9 cellular contexts compared by ENCODE assay signal in the genomic region with DNA sequence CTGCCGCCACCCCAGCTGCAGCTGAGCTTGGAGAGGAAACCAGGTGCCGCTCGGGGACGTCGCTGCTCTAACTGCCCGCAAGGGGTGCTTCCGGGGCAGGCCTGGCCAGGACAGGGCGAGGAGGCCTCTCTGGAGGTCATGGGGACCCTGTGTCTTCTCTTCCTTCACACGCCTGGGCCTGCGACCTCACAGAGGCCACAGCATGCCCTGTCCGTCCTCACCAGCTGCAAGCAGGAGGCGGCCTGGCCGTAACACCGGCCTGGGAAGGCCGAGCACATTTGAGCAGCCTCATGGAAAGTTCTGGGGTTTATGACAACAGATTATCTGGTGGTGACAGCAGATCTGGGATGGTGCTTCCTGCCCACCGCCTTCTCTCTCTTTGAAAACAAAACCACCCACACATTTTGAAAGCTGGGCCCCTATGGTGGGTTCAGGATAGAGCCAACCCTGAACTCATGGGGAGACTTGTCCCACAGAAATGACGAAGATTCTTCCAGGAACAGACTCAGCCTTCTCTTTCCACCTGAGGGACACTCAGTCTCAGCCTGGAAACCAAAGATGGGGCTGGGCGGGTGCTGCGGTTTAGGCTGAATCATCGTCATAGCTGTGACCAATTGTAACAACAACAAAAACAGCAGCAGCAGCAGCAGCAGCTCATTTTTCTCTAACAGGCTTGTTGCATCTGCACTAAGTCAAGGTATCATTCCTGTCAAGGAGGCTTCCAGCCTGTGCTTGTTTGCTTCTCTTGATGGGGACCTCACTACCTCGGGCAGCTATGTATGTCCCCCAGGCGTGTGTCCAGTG.
DNase-seq lines count a peak whose midpoint lies in the region; ATAC-seq and TF ChIP-seq lines count a peak whose summit lies in the region.
"Had no signal": no experiment of that assay in that cellular context is flagged by ENCODE, and none has a peak within 500 bp of the region (broad histone marks: within the 10 kb centered on the region; RNA-seq: fewer than 3 reads in every experiment).

No MANE protein-coding gene starts in this region.

- H3K4me1 Mint-ChIP-seq in stimulated activated effector memory CD8-positive, alpha-beta T cell treated with anti-CD3 and anti-CD28 coated beads, Interleukin-12 subunit alpha, Interleukin-12 subunit beta, amount 100 ng/mL, for 72 hours, result peaks cover 17% of the 10 kb centered on the region

- H3K27me3 ChIP-seq in SK-N-SH (ENCODE audit: insufficient read depth), result no peaks in the 10 kb centered on the region

- H3K4me1 ChIP-seq in SK-N-SH (ENCODE audit: control insufficient read depth in 1 of 2, insufficient read depth in 2 of 2, low read depth in 1 of 2, low read length in 1 of 2), result no peaks in the 10 kb centered on the region; a peak in 1 of 4 replicates
- H3K4me1 ChIP-seq: psoas muscle had no signal

- H3K4me3 ChIP-seq in SK-N-SH (ENCODE audit: low read depth in 2 of 2, low read length in 1 of 2) (no peak overlapping the region), fibroblast of villous mesenchyme (ENCODE audit: low read depth, low read length) (no peak overlapping the region)
- H3K4me3 ChIP-seq: psoas muscle had no signal

- no peak for TF ChIP-seq EP300 in SK-N-SH (IDR thresholded peaks at IDR 0.05; ENCODE audit: borderline replicate concordance in 1 of 2, low read depth in 1 of 2, low read length in 1 of 2)

- no peak for TF ChIP-seq CTCF in SK-N-SH (IDR thresholded peaks at IDR 0.05)
- no peak for TF ChIP-seq CTCF in fibroblast of villous mesenchyme (IDR thresholded peaks at IDR 0.05; ENCODE audit: insufficient read depth, low read depth, low read length)

- no peak overlapping the region for H3K9ac ChIP-seq in SK-N-SH

- peak overlapping the region; percentile 62 for H3K4me3 Mint-ChIP-seq in stimulated activated effector memory CD8-positive, alpha-beta T cell treated with anti-CD3 and anti-CD28 coated beads, Interleukin-12 subunit alpha, Interleukin-12 subunit beta, amount 100 ng/mL, for 72 hours

- CTCF ChIA-PET in SK-N-SH (lab: Yijun Ruan, JAX), result interaction anchor here (1.2 to 3.5 kb wide), 4 partner anchors 8 to 397 kb away, joined by 3 to 17 read pairs (median 4); no protein-coding TSS in a partner anchor

- no peaks in the 10 kb centered on the region for H3K79me2 ChIP-seq in SK-N-SH (ENCODE audit: insufficient read depth)

- no peak for TF ChIP-seq RAD21 in SK-N-SH (IDR thresholded peaks at IDR 0.05; ENCODE audit: low read length)

- H3K27ac Mint-ChIP-seq in stimulated activated effector memory CD8-positive, alpha-beta T cell treated with anti-CD3 and anti-CD28 coated beads, Interleukin-12 subunit alpha, Interleukin-12 subunit beta, amount 100 ng/mL, for 72 hours, result peak overlapping the region; percentile 95

- no peak overlapping the region for H3K27ac ChIP-seq in SK-N-SH (ENCODE audit: low read depth in 2 of 2, low read length in 1 of 2)
- H3K27ac ChIP-seq: psoas muscle had no signal

- no peaks in the 10 kb centered on the region for H3K9me2 ChIP-seq in SK-N-SH

- 68% methylated on average over 7 of the region's 22 CpGs for WGBS in SK-N-SH (ENCODE audit: low lambda C conversion rate)

- ATAC-seq in SK-N-SH treated with all-trans-retinoic acid at 6 μM for 48 hours, result no peak
- ATAC-seq in stimulated activated effector memory CD8-positive, alpha-beta T cell treated with anti-CD3 and anti-CD28 coated beads, Interleukin-12 subunit alpha, Interleukin-12 subunit beta, amount 100 ng/mL, for 72 hours, result peak; percentile 86
- ATAC-seq: psoas muscle had no signal

- H2AFZ ChIP-seq in SK-N-SH (ENCODE audit: low read depth), result no peak overlapping the region

- peaks cover 10% of the 10 kb centered on the region for H3K36me3 Mint-ChIP-seq in stimulated activated effector memory CD8-positive, alpha-beta T cell treated with anti-CD3 and anti-CD28 coated beads, Interleukin-12 subunit alpha, Interleukin-12 subunit beta, amount 100 ng/mL, for 72 hours

- no peak overlapping the region for H3K4me2 ChIP-seq in SK-N-SH

- no peaks in the 10 kb centered on the region for H3K9me3 ChIP-seq in SK-N-SH
- H3K9me3 ChIP-seq: psoas muscle had no signal

- H3K9me3 Mint-ChIP-seq in stimulated activated effector memory CD8-positive, alpha-beta T cell treated with anti-CD3 and anti-CD28 coated beads, Interleukin-12 subunit alpha, Interleukin-12 subunit beta, amount 100 ng/mL, for 72 hours, result no peaks in the 10 kb centered on the region

- DNase-seq in SK-N-SH (no peak), fibroblast of villous mesenchyme (ENCODE audit: low read depth) (peak; percentile 51), NCI-H1105 (lab: John Stamatoyannopoulos, UW) (no peak), anterior cingulate cortex (lab: John Stamatoyannopoulos, UW) (no peak), DMS79 treated with DMSO at 0.1 percent for 48 hours (lab: John Stamatoyannopoulos, UW) (no peak)
- DNase-seq in activated CD8-positive, alpha-beta memory T cell treated with anti-CD3 and anti-CD28 coated beads, Interleukin-2, amount 50 U/mL, for 1 hour (ENCODE audit: extremely low read depth), result peak; percentile 2
- DNase-seq in stimulated activated effector memory CD8-positive, alpha-beta T cell treated with anti-CD3 and anti-CD28 coated beads, Interleukin-12 subunit alpha, Interleukin-12 subunit beta, amount 100 ng/mL, for 72 hours (ENCODE audit: low spot score in 2 of 2), result peak; percentile 41 to 70

- H3K36me3 ChIP-seq in SK-N-SH (replicated peaks in 1 of 2; ENCODE audit: control insufficient read depth in 1 of 2, insufficient read depth in 2 of 2, low read length in 1 of 2), result no peaks in the 10 kb centered on the region

- POLR2A ChIA-PET in SK-N-SH (lab: Yijun Ruan, JAX), result no interaction called here

- no peaks in the 10 kb centered on the region for H3F3A ChIP-seq in SK-N-SH (replicated peaks; ENCODE audit: insufficient read depth)

- H4K20me1 ChIP-seq in SK-N-SH (ENCODE audit: insufficient read depth), result no peaks in the 10 kb centered on the region

TF ChIP-seq in SK-N-SH, 30 proteins besides CTCF, POLR2A, EP300 and RAD21:
- TF ChIP-seq FOSL2 (IDR thresholded peaks at IDR 0.05; ENCODE audit: borderline replicate concordance, low read depth) (peak; percentile 10; the same call in 1 of the 2 replicates), GABPA (IDR thresholded peaks at IDR 0.05; ENCODE audit: low read depth) (no peak), YY1 (IDR thresholded peaks at IDR 0.05; ENCODE audit: low read depth) (no peak), MEF2A (IDR thresholded peaks at IDR 0.05; ENCODE audit: borderline replicate concordance, low read depth) (no peak)
- TF ChIP-seq, protein P1, sequence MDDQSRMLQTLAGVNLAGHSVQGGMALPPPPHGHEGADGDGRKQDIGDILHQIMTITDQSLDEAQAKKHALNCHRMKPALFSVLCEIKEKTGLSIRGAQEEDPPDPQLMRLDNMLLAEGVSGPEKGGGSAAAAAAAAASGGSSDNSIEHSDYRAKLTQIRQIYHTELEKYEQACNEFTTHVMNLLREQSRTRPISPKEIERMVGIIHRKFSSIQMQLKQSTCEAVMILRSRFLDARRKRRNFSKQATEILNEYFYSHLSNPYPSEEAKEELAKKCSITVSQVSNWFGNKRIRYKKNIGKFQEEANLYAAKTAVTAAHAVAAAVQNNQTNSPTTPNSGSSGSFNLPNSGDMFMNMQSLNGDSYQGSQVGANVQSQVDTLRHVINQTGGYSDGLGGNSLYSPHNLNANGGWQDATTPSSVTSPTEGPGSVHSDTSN (IDR thresholded peaks at IDR 0.05), result no peak

TF ChIP-seq in SK-N-SH treated with all-trans-retinoic acid at 6 μM for 48 hours, 23 proteins besides CTCF, POLR2A, EP300 and RAD21:
- no peak for TF ChIP-seq ZFP30 (CRISPR knock-in tag; IDR thresholded peaks at IDR 0.05)
- TF ChIP-seq TOX (CRISPR knock-in tag; IDR thresholded peaks at IDR 0.05; ENCODE audit: borderline replicate concordance), result no peak
- TF ChIP-seq, protein P2, sequence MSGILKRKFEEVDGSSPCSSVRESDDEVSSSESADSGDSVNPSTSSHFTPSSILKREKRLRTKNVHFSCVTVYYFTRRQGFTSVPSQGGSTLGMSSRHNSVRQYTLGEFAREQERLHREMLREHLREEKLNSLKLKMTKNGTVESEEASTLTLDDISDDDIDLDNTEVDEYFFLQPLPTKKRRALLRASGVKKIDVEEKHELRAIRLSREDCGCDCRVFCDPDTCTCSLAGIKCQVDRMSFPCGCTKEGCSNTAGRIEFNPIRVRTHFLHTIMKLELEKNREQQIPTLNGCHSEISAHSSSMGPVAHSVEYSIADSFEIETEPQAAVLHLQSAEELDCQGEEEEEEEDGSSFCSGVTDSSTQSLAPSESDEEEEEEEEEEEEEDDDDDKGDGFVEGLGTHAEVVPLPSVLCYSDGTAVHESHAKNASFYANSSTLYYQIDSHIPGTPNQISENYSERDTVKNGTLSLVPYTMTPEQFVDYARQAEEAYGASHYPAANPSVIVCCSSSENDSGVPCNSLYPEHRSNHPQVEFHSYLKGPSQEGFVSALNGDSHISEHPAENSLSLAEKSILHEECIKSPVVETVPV (CRISPR knock-in tag; IDR thresholded peaks at IDR 0.05), result no peak
- no peak for TF ChIP-seq ZNF70 (CRISPR knock-in tag; IDR thresholded peaks at IDR 0.05)
- TF ChIP-seq ARNTL (CRISPR knock-in tag; IDR thresholded peaks at IDR 0.05; ENCODE audit: borderline replicate concordance, low read depth), result no peak
- TF ChIP-seq ISL1 (CRISPR knock-in tag; IDR thresholded peaks at IDR 0.05), result no peak
- TF ChIP-seq ZNF8 (CRISPR knock-in tag; IDR thresholded peaks at IDR 0.05), result no peak

Comparison
In these comparisons a context has a peak if more than half of its experiments do, and no peak if none do; other contexts are left out.
1. DNase-seq: peak in activated CD8-positive, alpha-beta memory T cell treated with anti-CD3 and anti-CD28 coated beads, Interleukin-2, amount 50 U/mL, for 1 hour (single experiment), fibroblast of villous mesenchyme (single experiment) and stimulated activated effector memory CD8-positive, alpha-beta T cell treated with anti-CD3 and anti-CD28 coated beads, Interleukin-12 subunit alpha, Interleukin-12 subunit beta, amount 100 ng/mL, for 72 hours (2 of 2); none in SK-N-SH (single experiment), NCI-H1105 (single experiment), anterior cingulate cortex (0 of 58) and DMS79 treated with DMSO at 0.1 percent for 48 hours (single experiment).